ENCODE assay signal across 8 cellular contexts in genomic region chr1:181166377-181167196, GRCh38.
DNase-seq lines count a peak whose midpoint lies in the region; ATAC-seq and TF ChIP-seq lines count a peak whose summit lies in the region.

No MANE protein-coding gene starts in this region.

- no peaks in the 10 kb centered on the region for H3K9me3 ChIP-seq in ovary
- H3K9me3 ChIP-seq in upper lobe of left lung = peaks cover 0 to 13% (median 11%) of the 10 kb centered on the region in 4 donors

- POLR2A ChIA-PET in GM10248 (lab: Yijun Ruan, JAX) = no interaction called here
- POLR2A ChIA-PET in RWPE1 (lab: Yijun Ruan, JAX; ENCODE audit: low non-redundant PET) = no interaction called here

- TF ChIP-seq POLR2A in ovary (IDR thresholded peaks at IDR 0.05) (no peak), upper lobe of left lung (IDR thresholded peaks at IDR 0.05) (no peak)

- peak; percentile 79 for DNase-seq in GM10248 (ENCODE audit: extremely low spot score)
- DNase-seq in HCEC 1CT = peak; percentile 68
- DNase-seq in M059J (ENCODE audit: low read depth) = peak; percentile 77
- DNase-seq in RWPE1 (ENCODE audit: low spot score) = peak; percentile 85
- DNase-seq in activated T-helper 9 cell treated with anti-CD3 and anti-CD28 coated beads, Interleukin-2, amount 50 U/mL, for 16 hours (ENCODE audit: low read depth) = peak; percentile 42
- peak; percentile 67 to 88 for DNase-seq in foreskin fibroblast
- DNase-seq in ovary = peak; percentile 55 to 74 (median 58)
- peak in 1 of 2 donors; percentile 60 for DNase-seq in upper lobe of left lung

- H3K36me3 ChIP-seq in ovary (no peaks in the 10 kb centered on the region), upper lobe of left lung (no peaks in the 10 kb centered on the region)

- intact Hi-C loops in ovary (cut with DNase I) = loop anchor here (5.0 to 10.0 kb wide), 3 partner anchors 284 to 642 kb away; partner anchors contain the start of gene XPR1 (in 1 of the 4)

- H3K27ac ChIP-seq in RWPE1 = 0 out of 2 replicates have a peak overlapping the region, but pooled peaks have one; percentile 20
- no peak overlapping the region for H3K27ac ChIP-seq in ovary
- H3K27ac ChIP-seq in upper lobe of left lung = no peak overlapping the region

- H3K27me3 ChIP-seq in ovary (no peaks in the 10 kb centered on the region), upper lobe of left lung (no peaks in the 10 kb centered on the region)

- peak; percentile 92 to 96 for ATAC-seq in upper lobe of left lung (ENCODE audit: low FRiP score in 2 of 2)

- 34 to 38% (median 37%) methylated on average over 14 of the region's 14 CpGs for WGBS in ovary, 3 donors
- 38 to 40% methylated on average over 14 of the region's 14 CpGs for WGBS in upper lobe of left lung, 2 donors

- TF ChIP-seq CTCF in GM10248 (IDR thresholded peaks at IDR 0.05; ENCODE audit: control extremely low read depth, extremely low read depth, low read depth, missing control alignments) = peak; percentile 86
- peak; percentile 84 for TF ChIP-seq CTCF in RWPE1 (conservative IDR thresholded peaks at IDR 0.05; ENCODE audit: low read depth)
- peak; percentile 78 for TF ChIP-seq CTCF in foreskin fibroblast (IDR thresholded peaks at IDR 0.05; ENCODE audit: low read depth, low read length)
- peak; percentile 50 to 82 (median 68) for TF ChIP-seq CTCF in ovary (IDR thresholded peaks at IDR 0.05)
- peak; percentile 71 to 85 (median 80) for TF ChIP-seq CTCF in upper lobe of left lung (IDR thresholded peaks at IDR 0.05)

- H3K4me3 ChIP-seq in foreskin fibroblast (ENCODE audit: low read depth in 1 of 2, low read length in 2 of 2) (no peak overlapping the region), ovary (no peak overlapping the region), upper lobe of left lung (no peak overlapping the region)

- no peak for TF ChIP-seq EP300 in ovary (IDR thresholded peaks at IDR 0.05)
- no peak for TF ChIP-seq EP300 in upper lobe of left lung (IDR thresholded peaks at IDR 0.05)

- H3K4me1 ChIP-seq in ovary (ENCODE audit: insufficient read depth) = no peaks in the 10 kb centered on the region
- peaks cover 3 to 8% (median 4%) of the 10 kb centered on the region in 4 donors for H3K4me1 ChIP-seq in upper lobe of left lung

- CTCF ChIA-PET in GM10248 (lab: Yijun Ruan, JAX) (interaction anchor here (0.6 to 4.4 kb wide), 40 partner anchors 9 to 651 kb away, joined by 3 to 34 read pairs (median 4); partner anchors contain the start of gene XPR1), RWPE1 (lab: Yijun Ruan, JAX) (interaction anchor here (0.6 to 1.6 kb wide), 5 partner anchors 23 to 586 kb away, joined by 3 to 21 read pairs (median 4); no protein-coding TSS in a partner anchor)
